ENCODE assay signal across 20 cellular contexts in the genomic region with DNA sequence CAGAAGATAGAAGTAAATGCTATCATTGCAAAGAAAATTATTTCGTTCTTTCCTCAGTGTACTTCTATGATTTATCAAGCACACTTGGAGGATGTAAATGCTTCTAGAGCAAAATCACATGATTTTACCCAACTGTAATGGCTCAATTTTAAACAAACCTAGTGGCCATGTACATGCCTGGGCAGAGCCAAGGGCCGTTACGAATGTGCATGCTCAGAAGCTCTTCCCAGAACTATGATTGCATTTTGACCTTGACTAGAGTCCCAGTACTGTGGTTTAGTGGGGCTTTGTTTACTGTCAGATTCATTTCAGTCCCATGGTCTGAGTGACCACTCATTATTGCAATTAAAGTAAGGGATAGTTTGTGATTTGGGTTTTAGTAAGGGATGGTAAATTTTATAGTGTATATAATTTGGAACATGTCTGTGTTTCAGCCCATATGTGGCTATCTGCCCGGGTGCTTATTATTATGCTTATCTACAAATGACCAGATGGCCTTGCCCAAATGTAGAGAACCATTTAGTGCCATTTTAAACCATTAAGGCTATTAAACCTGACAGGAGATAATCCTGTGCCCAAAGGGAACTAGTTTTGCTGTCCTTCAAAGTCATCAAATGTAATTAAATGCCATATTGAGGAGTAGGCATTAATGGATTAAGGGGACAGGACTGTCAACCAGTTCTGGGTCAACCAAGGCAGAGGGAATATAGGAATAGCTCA.
"Had no signal": no experiment of that assay in that cellular context is flagged by ENCODE, and none has a peak within 500 bp of the region (broad histone marks: within the 10 kb centered on the region; RNA-seq: fewer than 3 reads in every experiment).

No MANE protein-coding gene starts in this region.

- H3K9me3 Mint-ChIP-seq: activated naive CD4-positive, alpha-beta T cell treated with anti-CD3 and anti-CD28 coated beads, Interleukin-2, amount 50 U/mL, for 72 hours; activated T-cell treated with anti-CD3 and anti-CD28 coated beads, Interleukin-2, amount 50 U/mL, for 72 hours; dendritic cell treated with granulocyte-macrophage colony-stimulating factor and Interleukin-4, amounts not matched to agents 40 ng/mL and 50 ng/mL, for 4 days; stimulated activated naive B cell treated with anti-CD40 and anti-IgM and Interleukin-4, amounts not matched to agents 10 μg/mL and 1 μg/mL and 100 μg/mL, for 72 hours had no signal

- H3K4me1 ChIP-seq: esophagus squamous epithelium, foreskin keratinocyte, left ventricle myocardium inferior, upper lobe of right lung had no signal

- H3K9me3 ChIP-seq: adrenal gland, esophagus squamous epithelium, left ventricle myocardium inferior, thoracic aorta, upper lobe of right lung had no signal

- ATAC-seq: activated naive CD4-positive, alpha-beta T cell treated with anti-CD3 and anti-CD28 coated beads, Interleukin-2, amount 50 U/mL, for 72 hours; activated T-cell treated with anti-CD3 and anti-CD28 coated beads, Interleukin-2, amount 50 U/mL, for 72 hours; foreskin keratinocyte; stimulated activated naive B cell treated with anti-CD40 and anti-IgM and Interleukin-4, amounts not matched to agents 10 μg/mL and 1 μg/mL and 100 μg/mL, for 72 hours; upper lobe of right lung had no signal

- H3K27me3 ChIP-seq: adrenal gland, upper lobe of right lung had no signal

- H3K4me1 Mint-ChIP-seq: stimulated activated naive B cell treated with anti-CD40 and anti-IgM and Interleukin-4, amounts not matched to agents 10 μg/mL and 1 μg/mL and 100 μg/mL, for 72 hours had no signal

- H3K27ac Mint-ChIP-seq: activated naive CD4-positive, alpha-beta T cell treated with anti-CD3 and anti-CD28 coated beads, Interleukin-2, amount 50 U/mL, for 72 hours; activated T-cell treated with anti-CD3 and anti-CD28 coated beads, Interleukin-2, amount 50 U/mL, for 72 hours; dendritic cell treated with granulocyte-macrophage colony-stimulating factor and Interleukin-4, amounts not matched to agents 40 ng/mL and 50 ng/mL, for 4 days; stimulated activated naive B cell treated with anti-CD40 and anti-IgM and Interleukin-4, amounts not matched to agents 10 μg/mL and 1 μg/mL and 100 μg/mL, for 72 hours had no signal

- DNase-seq: activated CD4-positive, alpha-beta T cell treated with anti-CD3 and anti-CD28 coated beads, Interleukin-2, amount 50 U/mL, for 1 hour; activated CD4-positive, CD25-positive, alpha-beta regulatory T cell treated with anti-CD3 and anti-CD28 coated beads, Interleukin-2, amount 50 U/mL, for 72 hours; activated gamma-delta T cell; activated T-cell treated with anti-CD3 and anti-CD28 coated beads, Interleukin-2, amount 50 U/mL, for 72 hours; effector CD8-positive, alpha-beta T cell; esophagus squamous epithelium; glutamatergic neuron; hippocampal formation; kidney; left ventricle myocardium inferior; occipital lobe; posterior cingulate gyrus; retina; stimulated activated naive B cell treated with anti-CD40 and anti-IgM and Interleukin-4, amounts not matched to agents 10 μg/mL and 1 μg/mL and 100 μg/mL, for 72 hours; upper lobe of right lung had no signal

- H3K36me3 ChIP-seq: adrenal gland, esophagus squamous epithelium, left ventricle myocardium inferior, thoracic aorta, upper lobe of right lung had no signal

- H3K36me3 Mint-ChIP-seq: activated naive CD4-positive, alpha-beta T cell treated with anti-CD3 and anti-CD28 coated beads, Interleukin-2, amount 50 U/mL, for 72 hours; stimulated activated naive B cell treated with anti-CD40 and anti-IgM and Interleukin-4, amounts not matched to agents 10 μg/mL and 1 μg/mL and 100 μg/mL, for 72 hours had no signal

- H3K4me3 ChIP-seq: adrenal gland, esophagus squamous epithelium, left ventricle myocardium inferior, thoracic aorta, upper lobe of right lung had no signal

- H3K4me3 Mint-ChIP-seq: activated T-cell treated with anti-CD3 and anti-CD28 coated beads, Interleukin-2, amount 50 U/mL, for 72 hours; dendritic cell treated with granulocyte-macrophage colony-stimulating factor and Interleukin-4, amounts not matched to agents 40 ng/mL and 50 ng/mL, for 4 days; stimulated activated naive B cell treated with anti-CD40 and anti-IgM and Interleukin-4, amounts not matched to agents 10 μg/mL and 1 μg/mL and 100 μg/mL, for 72 hours had no signal
